In genomic region chr6:17737704-17738252, GRCh38 we compare ENCODE assay signal across 8 cellular contexts.
"Had no signal": no experiment of that assay in that cellular context is flagged by ENCODE, and none has a peak within 500 bp of the region (broad histone marks: within the 10 kb centered on the region; RNA-seq: fewer than 3 reads in every experiment).

No MANE protein-coding gene starts in this region.

- H3K27ac Mint-ChIP-seq: GM23338, H9 had no signal

- FAIRE-seq: H1, H54, HTR-8/SVneo had no signal

- H2AFZ ChIP-seq: GM23338 had no signal

- DNase-seq: H9, HCEC 1CT, KBM-7 had no signal

- H3K9ac ChIP-seq: KMS-11 had no signal

- H3K4me3 ChIP-seq: GM23338 had no signal

- H3K27ac ChIP-seq: KMS-11 had no signal

- H3K4me1 Mint-ChIP-seq: GM23338 had no signal

- H3K4me2 ChIP-seq: GM23338, KMS-11 had no signal

- H3K4me3 Mint-ChIP-seq: GM23338, H9 had no signal

- ATAC-seq: GM23338 had no signal
